ENCODE assay signal across 6 cellular contexts in the genomic region with DNA sequence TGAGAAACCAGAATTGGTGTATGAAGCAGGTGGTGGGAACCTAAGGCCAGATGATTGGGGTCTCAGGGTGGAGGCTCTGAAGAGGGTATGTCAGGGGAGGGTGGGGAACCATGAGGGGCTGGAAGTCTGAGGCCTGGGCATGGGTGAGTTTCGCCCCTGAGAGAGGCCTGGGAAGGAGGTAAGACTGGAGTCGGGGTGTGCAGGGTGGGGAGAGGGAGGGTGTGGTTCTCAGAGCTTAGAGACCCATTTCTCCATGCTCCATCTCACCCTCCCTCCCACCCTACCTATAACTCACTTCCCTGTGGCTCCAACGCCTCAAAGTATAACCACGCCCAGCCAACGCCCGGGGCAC. TPM values are rescaled to one million over a fixed set of nuclear protein-coding genes. Genes with fewer than 3 reads are reported as not detected.
DNase-seq lines count a peak whose midpoint lies in the region; ATAC-seq and TF ChIP-seq lines count a peak whose summit lies in the region.

No MANE protein-coding gene starts in this region.

- H3K9me3 ChIP-seq in neutrophil (no peaks in the 10 kb centered on the region), uterus (no peaks in the 10 kb centered on the region)

- H3K36me3 Mint-ChIP-seq in HFFc6 (ENCODE audit: low read depth) = no peaks in the 10 kb centered on the region
- no peaks in the 10 kb centered on the region for H3K36me3 Mint-ChIP-seq in activated T-helper 17 cell treated with anti-CD3 and anti-CD28 coated beads, Interleukin-2, amount 50 U/mL, for 72 hours (ENCODE audit: low read depth)

- H3K27ac ChIP-seq in neutrophil = peak overlapping the region; percentile 80
- no peak overlapping the region for H3K27ac ChIP-seq in uterus

- H3K4me1 Mint-ChIP-seq in HFFc6 (ENCODE audit: low read depth) = peaks cover 6% of the 10 kb centered on the region; the same call in 1 of the 2 replicates
- H3K4me1 Mint-ChIP-seq in activated T-helper 17 cell treated with anti-CD3 and anti-CD28 coated beads, Interleukin-2, amount 50 U/mL, for 72 hours = peaks cover 6% of the 10 kb centered on the region

- no peak overlapping the region for H3K27ac Mint-ChIP-seq in HFFc6
- peak overlapping the region; percentile 72 for H3K27ac Mint-ChIP-seq in activated T-helper 17 cell treated with anti-CD3 and anti-CD28 coated beads, Interleukin-2, amount 50 U/mL, for 72 hours

- H3K36me3 ChIP-seq in neutrophil (no peaks in the 10 kb centered on the region), uterus (no peaks in the 10 kb centered on the region)

- TF ChIP-seq CTCF in HFFc6 (IDR thresholded peaks at IDR 0.05) = no peak
- TF ChIP-seq CTCF in neutrophil (IDR thresholded peaks at IDR 0.05) = no peak
- no peak for TF ChIP-seq CTCF in uterus (IDR thresholded peaks at IDR 0.05)

- H3K27me3 ChIP-seq in neutrophil (peaks cover 23% of the 10 kb centered on the region), uterus (no peaks in the 10 kb centered on the region)

- no peaks in the 10 kb centered on the region for H3K9me3 Mint-ChIP-seq in HFFc6
- H3K9me3 Mint-ChIP-seq in activated T-helper 17 cell treated with anti-CD3 and anti-CD28 coated beads, Interleukin-2, amount 50 U/mL, for 72 hours = no peaks in the 10 kb centered on the region

- H3K4me3 ChIP-seq in neutrophil (ENCODE audit: low read depth in 1 of 2, low read length in 1 of 2) (peak overlapping the region; percentile 72 to 77), uterus (peak overlapping the region in 1 of 2 donors; percentile 61)

- H3K4me1 ChIP-seq in neutrophil (ENCODE audit: control insufficient read depth in 1 of 2, insufficient read depth in 1 of 2, low read depth in 1 of 2, low read length in 1 of 2) = peaks cover 6 to 19% of the 10 kb centered on the region in 2 experiments
- H3K4me1 ChIP-seq in uterus = no peaks in the 10 kb centered on the region

- TF ChIP-seq POLR2A in uterus (IDR thresholded peaks at IDR 0.05) = no peak

- H3K4me3 Mint-ChIP-seq in HFFc6 = peak overlapping the region; percentile 29; the same call in 1 of the 2 replicates
- H3K4me3 Mint-ChIP-seq in activated T-helper 17 cell treated with anti-CD3 and anti-CD28 coated beads, Interleukin-2, amount 50 U/mL, for 72 hours = peak overlapping the region; percentile 79

- H3K27me3 Mint-ChIP-seq in HFFc6 (ENCODE audit: insufficient read depth) = peaks cover 5% of the 10 kb centered on the region
- H3K27me3 Mint-ChIP-seq in activated T-helper 17 cell treated with anti-CD3 and anti-CD28 coated beads, Interleukin-2, amount 50 U/mL, for 72 hours = peaks cover 4% of the 10 kb centered on the region

- ATAC-seq in activated T-helper 17 cell treated with anti-CD3 and anti-CD28 coated beads, Interleukin-2, amount 50 U/mL, for 72 hours (replicated peaks) = no peak
- no peak for ATAC-seq in HG03159 (IDR thresholded peaks at IDR 0.05; ENCODE audit: unreplicated experiment)
- ATAC-seq in GM18502 (IDR thresholded peaks at IDR 0.05; ENCODE audit: poor library complexity, unreplicated experiment) = no peak

- DNase-seq in HFFc6 = no peak
- no peak for DNase-seq in uterus

- intact Hi-C loops in uterus (cut with DNase I; ENCODE audit: low total_unique reads) = no loop called here

RNA-seq across cellular contexts. Expression of a gene that starts 1.0 kb away (rescaled TPM):
- total RNA-seq in HFFc6 (2021; fragmentation: NEBNext Ultra II Directional; extraction: Animal tissue kit (Norgen Biotek cat#: 25700)) = 1 to 10 TPM; 3.6 to 9.3 (median 7.4) TPM
- 10 to 100 TPM; 10.6 to 11.4 TPM for total RNA-seq in activated T-helper 17 cell treated with anti-CD3 and anti-CD28 coated beads, Interleukin-2, amount 50 U/mL, for 72 hours
- total RNA-seq in uterus = 10 to 100 TPM in 1 of 4 donors, 1 to 10 TPM in 3; 3.8 to 22.2 (median 6.9) TPM

RNA-seq across cellular contexts. Expression of a gene that starts 23.1 kb away (rescaled TPM):
- 1 to 10 TPM; 1.7 to 4.3 (median 3.2) TPM for total RNA-seq in HFFc6 (2021; fragmentation: NEBNext Ultra II Directional; extraction: Animal tissue kit (Norgen Biotek cat#: 25700))
- total RNA-seq in activated T-helper 17 cell treated with anti-CD3 and anti-CD28 coated beads, Interleukin-2, amount 50 U/mL, for 72 hours = under 1 TPM in 1 of 2 donors, not detected in 1; 0.48 TPM
- total RNA-seq in uterus = 1 to 10 TPM in 1 of 4 donors, under 1 TPM in 1, not detected in 2; 0.26 to 7.5 TPM

RNA-seq across cellular contexts. Expression of a gene that starts 29.2 kb away (rescaled TPM):
- 1 to 10 TPM; 1.6 to 4.1 (median 2.4) TPM for total RNA-seq in HFFc6 (2021; fragmentation: NEBNext Ultra II Directional; extraction: Animal tissue kit (Norgen Biotek cat#: 25700))
- total RNA-seq in activated T-helper 17 cell treated with anti-CD3 and anti-CD28 coated beads, Interleukin-2, amount 50 U/mL, for 72 hours = not detected
- total RNA-seq in uterus = under 1 TPM in 3 of 4 donors, not detected in 1; 0.26 to 0.69 (median 0.67) TPM

RNA-seq across cellular contexts. Expression of a gene that starts 47.2 kb away (rescaled TPM):
- total RNA-seq in HFFc6 (2021; fragmentation: NEBNext Ultra II Directional; extraction: Animal tissue kit (Norgen Biotek cat#: 25700)) = 10 to 100 TPM; 50.2 to 73.8 (median 60.8) TPM
- 10 to 100 TPM; 36.3 to 46.6 TPM for total RNA-seq in activated T-helper 17 cell treated with anti-CD3 and anti-CD28 coated beads, Interleukin-2, amount 50 U/mL, for 72 hours
- 100 to 1,000 TPM in 1 of 4 donors, 10 to 100 TPM in 3; 29.7 to 295 (median 74.2) TPM for total RNA-seq in uterus

RNA-seq across cellular contexts. Expression of a gene that starts 47.7 kb away (rescaled TPM):
- 10 to 100 TPM; 11.8 to 14.5 (median 13.4) TPM for total RNA-seq in HFFc6 (2021; fragmentation: NEBNext Ultra II Directional; extraction: Animal tissue kit (Norgen Biotek cat#: 25700))
- total RNA-seq in activated T-helper 17 cell treated with anti-CD3 and anti-CD28 coated beads, Interleukin-2, amount 50 U/mL, for 72 hours = 10 to 100 TPM in 1 of 2 donors, 1 to 10 TPM in 1; 7.8 to 13.6 TPM
- total RNA-seq in uterus = 10 to 100 TPM in 1 of 4 donors, 1 to 10 TPM in 3; 2.4 to 17.5 (median 6.7) TPM
